In the genomic region with DNA sequence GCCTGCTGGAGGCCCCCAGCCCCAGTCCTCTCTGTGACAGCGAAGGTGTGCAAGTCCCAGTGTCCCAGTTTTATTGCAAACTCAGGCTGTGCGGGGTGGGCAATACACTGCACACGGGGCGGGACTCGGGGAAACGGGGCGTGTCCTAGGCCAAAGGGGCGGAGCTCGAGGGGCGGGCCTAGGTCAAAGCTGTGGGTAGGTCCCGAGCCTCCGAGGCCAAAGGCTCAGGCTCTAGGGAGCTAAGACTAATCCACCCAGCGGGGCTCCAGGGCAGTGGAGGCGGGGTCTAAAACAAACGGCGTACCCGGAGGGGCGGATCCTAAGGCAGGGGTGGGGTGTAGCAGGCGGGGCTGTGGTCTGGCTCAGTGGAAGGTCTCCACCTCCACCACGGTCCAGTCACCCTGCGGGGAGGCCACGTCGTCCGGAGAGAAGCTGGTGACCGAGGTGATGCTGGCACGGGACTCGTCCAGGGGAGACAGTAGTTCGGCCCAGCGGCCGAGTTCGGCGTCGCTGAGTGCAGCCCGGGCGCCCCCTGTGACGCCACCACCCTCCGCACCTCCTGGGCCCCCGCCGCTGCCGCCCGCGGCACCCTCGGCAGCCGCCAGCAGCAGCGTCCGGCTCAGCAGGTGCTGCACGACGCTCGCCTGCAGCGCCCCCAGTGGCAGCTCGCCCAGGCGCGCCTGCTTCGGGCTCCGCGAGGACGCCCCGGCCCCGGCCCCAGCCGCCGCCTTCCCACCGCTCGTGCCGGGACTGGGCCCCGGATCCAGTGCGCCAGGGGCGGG, we compare ENCODE assay signal across 8 cellular contexts. TPM values are rescaled to one million over a fixed set of nuclear protein-coding genes. Genes with fewer than 3 reads are reported as not detected.
DNase-seq lines count a peak whose midpoint lies in the region; ATAC-seq and TF ChIP-seq lines count a peak whose summit lies in the region.

No MANE protein-coding gene starts in this region.

- H3K4me3 Mint-ChIP-seq in endothelial cell (ENCODE audit: unreplicated experiment): no peak overlapping the region

- peak; percentile 58 for ATAC-seq in HG02610 (IDR thresholded peaks at IDR 0.05; ENCODE audit: unreplicated experiment)

- H3K36me3 ChIP-seq in muscle layer of colon (ENCODE audit: insufficient read depth, low read length): no peaks in the 10 kb centered on the region

- TF ChIP-seq CTCF in GM12865 (IDR thresholded peaks at IDR 0.05; ENCODE audit: insufficient read depth, low read depth, low read length, missing control alignments) (peak; percentile 82), endothelial cell (IDR thresholded peaks at IDR 0.05; ENCODE audit: unreplicated experiment) (peak; percentile 97)

- H3K4me3 ChIP-seq in GM12865 (ENCODE audit: low read depth, low read length): peak overlapping the region; percentile 69
- H3K4me3 ChIP-seq in muscle layer of colon (ENCODE audit: low read depth in 1 of 2, low read length in 2 of 2): peak overlapping the region; percentile 20 to 41

- H3K4me1 Mint-ChIP-seq in endothelial cell (ENCODE audit: unreplicated experiment): no peaks in the 10 kb centered on the region

- peaks cover 30% of the 10 kb centered on the region for H3K27me3 Mint-ChIP-seq in endothelial cell (ENCODE audit: unreplicated experiment)

- H3K9me3 Mint-ChIP-seq in endothelial cell (ENCODE audit: unreplicated experiment): no peaks in the 10 kb centered on the region

- H3K4me1 ChIP-seq in muscle layer of colon (ENCODE audit: insufficient read depth, low read length): peaks cover 18% of the 10 kb centered on the region

- H3K36me3 Mint-ChIP-seq in endothelial cell (ENCODE audit: low read depth, unreplicated experiment): no peaks in the 10 kb centered on the region

- no peak overlapping the region for H3K9ac ChIP-seq in muscle layer of colon (ENCODE audit: low read length)

- H3K27ac Mint-ChIP-seq in endothelial cell (ENCODE audit: unreplicated experiment): no peak overlapping the region

- no peaks in the 10 kb centered on the region for H3K9me3 ChIP-seq in muscle layer of colon (ENCODE audit: low read length)

- DNase-seq in GM12865 (ENCODE audit: low read depth): peak; percentile 93
- DNase-seq in NCI-H460 (ENCODE audit: extremely low read depth, low read depth): peak; percentile 78
- peak; percentile 51 to 58 for DNase-seq in activated CD8-positive, alpha-beta memory T cell treated with anti-CD3 and anti-CD28 coated beads for 4 hours (ENCODE audit: low read depth in 2 of 2)
- DNase-seq in endothelial cell (ENCODE audit: low spot score): peak; percentile 80
- peak; percentile 58 to 61 for DNase-seq in stimulated activated CD8-positive, alpha-beta memory T cell treated with anti-CD3 and anti-CD28 coated beads, Interleukin-7, amount 100 ng/mL, for 1 hour (ENCODE audit: low read depth in 2 of 2)
- no peak for DNase-seq in cortex of kidney (lab: John Stamatoyannopoulos, UW)

- peaks cover 8 to 55% of the 10 kb centered on the region in 2 donors for H3K27me3 ChIP-seq in muscle layer of colon (ENCODE audit: control insufficient read depth in 1 of 2, insufficient read depth in 2 of 2, low read length in 2 of 2)

- no peak overlapping the region for H3K27ac ChIP-seq in muscle layer of colon (ENCODE audit: low read depth, low read length)

RNA-seq across cellular contexts. Expression of a gene that starts 5.3 kb away (rescaled TPM):
- total RNA-seq in NCI-H460 (2014; rRNA removed; shearing (Covaris generic)): 0.43 TPM in 1 of 2 replicates, not detected in the other
- 0.43 TPM in 1 of 2 replicates, not detected in the other for polyA plus RNA-seq in NCI-H460 (2014; cell fraction: nucleus; rRNA removed)
- total RNA-seq in endothelial cell (ENCODE audit: unreplicated experiment): 0.23 TPM

RNA-seq across cellular contexts. Expression of a gene that starts 19.4 kb away (rescaled TPM):
- total RNA-seq in NCI-H460 (2014; rRNA removed; shearing (Covaris generic)): 4.6 and 5.2 TPM in 2 replicates
- 5.9 and 14.3 TPM in 2 replicates for polyA plus RNA-seq in NCI-H460 (2014; cell fraction: nucleus; rRNA removed)
- 0.08 TPM for total RNA-seq in endothelial cell (ENCODE audit: unreplicated experiment)

RNA-seq across cellular contexts. Expression of a gene that starts 34.8 kb away (rescaled TPM):
- 13.6 and 15.7 TPM in 2 replicates for total RNA-seq in NCI-H460 (2014; rRNA removed; shearing (Covaris generic))
- 28.9 and 33.1 TPM in 2 replicates for polyA plus RNA-seq in NCI-H460 (2014; cell fraction: nucleus; rRNA removed)
- total RNA-seq in endothelial cell (ENCODE audit: unreplicated experiment): 31.1 TPM

RNA-seq across cellular contexts. Expression of a gene that starts 38.8 kb away (rescaled TPM):
- total RNA-seq in NCI-H460 (2014; rRNA removed; shearing (Covaris generic)): 10.9 and 11.2 TPM in 2 replicates
- 26.3 and 26.6 TPM in 2 replicates for polyA plus RNA-seq in NCI-H460 (2014; cell fraction: nucleus; rRNA removed)
- 20.4 TPM for total RNA-seq in endothelial cell (ENCODE audit: unreplicated experiment)

RNA-seq across cellular contexts. Expression of a gene that starts 45.8 kb away (rescaled TPM):
- total RNA-seq in NCI-H460 (2014; rRNA removed; shearing (Covaris generic)): 6.0 and 10.9 TPM in 2 replicates
- polyA plus RNA-seq in NCI-H460 (2014; cell fraction: nucleus; rRNA removed): 13.9 and 53.8 TPM in 2 replicates
- total RNA-seq in endothelial cell (ENCODE audit: unreplicated experiment): not detected
